15 cellular contexts compared by ENCODE assay signal in the genomic region with DNA sequence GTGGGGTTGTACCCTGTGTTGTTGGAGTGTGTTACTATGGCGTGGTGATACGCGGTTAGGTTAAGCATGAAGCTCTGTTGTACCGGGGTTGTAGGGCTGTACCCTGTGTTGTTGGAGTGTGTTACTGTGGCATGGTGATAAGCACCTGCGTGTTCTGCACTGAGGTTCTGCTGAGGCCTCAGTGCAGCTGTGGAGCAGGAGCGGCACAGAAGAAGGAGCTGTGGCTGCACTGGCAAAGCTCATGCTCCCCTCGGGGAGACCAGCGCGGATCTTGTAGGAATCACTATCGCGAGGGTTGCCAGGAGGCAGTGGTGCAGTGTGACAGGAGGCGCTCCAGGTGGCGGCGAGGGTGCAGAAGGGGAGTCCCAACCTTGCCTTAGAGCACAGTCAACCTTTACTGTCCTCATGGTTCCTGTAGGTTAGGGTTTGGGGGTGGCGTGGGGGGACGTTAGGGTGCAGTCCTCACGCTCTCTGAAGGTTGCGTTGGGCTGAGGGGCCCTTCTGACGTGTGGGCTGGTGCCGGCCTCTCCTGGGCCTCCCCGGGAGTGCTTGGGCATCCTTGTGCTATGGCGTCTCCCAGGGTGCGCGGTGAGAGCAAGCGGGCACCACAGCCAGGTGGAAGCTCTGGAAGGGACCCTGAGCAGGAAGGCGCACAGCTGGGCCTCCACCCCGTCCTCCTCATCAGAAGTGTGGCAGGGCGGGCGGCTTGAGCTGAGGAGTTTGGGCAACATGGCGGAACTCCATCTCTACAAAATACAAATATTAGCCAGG. TPM values are rescaled to one million over a fixed set of nuclear protein-coding genes. Genes with fewer than 3 reads are reported as not detected.
DNase-seq lines count a peak whose midpoint lies in the region; ATAC-seq and TF ChIP-seq lines count a peak whose summit lies in the region.
"Had no signal": no experiment of that assay in that cellular context is flagged by ENCODE, and none has a peak within 500 bp of the region (broad histone marks: within the 10 kb centered on the region; RNA-seq: fewer than 3 reads in every experiment).

No MANE protein-coding gene starts in this region.

- H3K9me3 Mint-ChIP-seq in brain: peaks cover 0 to 4% (median 0%) of the 10 kb centered on the region in 5 experiments
- no peaks in the 10 kb centered on the region for H3K9me3 Mint-ChIP-seq in neural progenitor cell

- H3K36me3 ChIP-seq in left ventricle myocardium inferior: peaks cover 26% of the 10 kb centered on the region
- H3K36me3 ChIP-seq in DND-41 (ENCODE audit: insufficient read depth, low read length): peaks cover 21% of the 10 kb centered on the region
- H3K36me3 ChIP-seq in neural progenitor cell: no peaks in the 10 kb centered on the region

- H3K79me2 ChIP-seq in DND-41 (ENCODE audit: insufficient read depth, low read length): peaks cover 46% of the 10 kb centered on the region
- H3K79me2 ChIP-seq in neural progenitor cell (ENCODE audit: low read depth): peaks cover 42% of the 10 kb centered on the region

- H3K27me3 ChIP-seq in left ventricle myocardium inferior (ENCODE audit: low read depth): no peaks in the 10 kb centered on the region
- H3K27me3 ChIP-seq in DND-41 (ENCODE audit: insufficient read depth, low read length, poor library complexity): no peaks in the 10 kb centered on the region
- H3K27me3 ChIP-seq in neural progenitor cell: no peaks in the 10 kb centered on the region

- H3K27ac ChIP-seq in left ventricle myocardium inferior (replicated peaks) (peak overlapping the region; percentile 97), DND-41 (ENCODE audit: low read length) (peak overlapping the region; percentile 20), neural progenitor cell (no peak overlapping the region)

- no peaks in the 10 kb centered on the region for H3F3A ChIP-seq in neural progenitor cell (ENCODE audit: low read depth)

- DNase-seq in left ventricle myocardium inferior (no peak), Right ventricle myocardium inferior (ENCODE audit: missing footprints) (no peak), DND-41 (no peak), neural progenitor cell (ENCODE audit: low spot score) (no peak), GM03348 (ENCODE audit: low spot score) (no peak)
- DNase-seq in activated CD8-positive, alpha-beta memory T cell treated with anti-CD3 and anti-CD28 coated beads, Interleukin-2, amount 50 U/mL, for 4 hours: no peak
- no peak for DNase-seq in activated CD8-positive, alpha-beta memory T cell treated with anti-CD3 and anti-CD28 coated beads, Interleukin-2, amount 50 U/mL, for 48 hours
- DNase-seq: AML-193, DMS 273 treated with DMSO at 0.1 percent for 48 hours, IMR-90, MV-4-11, NCI-H1417 treated with DMSO at 0.1 percent for 48 hours, NCI-H2081, NCI-H524 had no signal

- H3K9me3 ChIP-seq in left ventricle myocardium inferior (replicated peaks) (no peaks in the 10 kb centered on the region), DND-41 (ENCODE audit: insufficient read depth, low read length, severe bottlenecking) (no peaks in the 10 kb centered on the region), neural progenitor cell (ENCODE audit: low read depth) (no peaks in the 10 kb centered on the region)

- H4K20me1 ChIP-seq in DND-41 (ENCODE audit: insufficient read depth, low read length): no peaks in the 10 kb centered on the region
- no peaks in the 10 kb centered on the region for H4K20me1 ChIP-seq in neural progenitor cell (ENCODE audit: low read depth)

- intact Hi-C loops in left ventricle myocardium inferior (cut with micrococcal nuclease) (no loop called here), Right ventricle myocardium inferior (cut with DNase I) (loop anchor here (5.0 to 10.0 kb wide), 2 partner anchors 85 to 163 kb away; partner anchors contain the start of gene NCAPG2)

- no peak overlapping the region for H3K4me3 Mint-ChIP-seq in brain
- H3K4me3 Mint-ChIP-seq in neural progenitor cell: no peak overlapping the region

- no peaks in the 10 kb centered on the region for H3K27me3 Mint-ChIP-seq in brain
- peaks cover 2% of the 10 kb centered on the region for H3K27me3 Mint-ChIP-seq in neural progenitor cell (ENCODE audit: insufficient read depth, low read depth)

- H3K4me3 ChIP-seq in left ventricle myocardium inferior: no peak overlapping the region
- no peak overlapping the region for H3K4me3 ChIP-seq in DND-41 (ENCODE audit: low read depth in 1 of 2, low read length in 2 of 2)
- no peak overlapping the region for H3K4me3 ChIP-seq in neural progenitor cell

- H3K36me3 Mint-ChIP-seq in brain (peaks cover 32% of the 10 kb centered on the region), neural progenitor cell (peaks cover 26% of the 10 kb centered on the region)

- no peak overlapping the region for H2AFZ ChIP-seq in DND-41 (ENCODE audit: low read depth, low read length)
- H2AFZ ChIP-seq in neural progenitor cell (replicated peaks): no peak overlapping the region

- no peak for ATAC-seq in Right ventricle myocardium inferior
- ATAC-seq in DND-41 (ENCODE audit: insufficient read depth, low read depth): no peak

- H3K4me1 Mint-ChIP-seq in brain (peaks cover 53% of the 10 kb centered on the region), neural progenitor cell (peaks cover 29% of the 10 kb centered on the region)

- H3K9ac ChIP-seq in DND-41 (ENCODE audit: low read depth, low read length): no peak overlapping the region
- H3K9ac ChIP-seq in neural progenitor cell: no peak overlapping the region

- H3K27ac Mint-ChIP-seq in brain (peak overlapping the region; percentile 19 to 81 (median 67)), neural progenitor cell (peak overlapping the region; percentile 78)

- H3K4me1 ChIP-seq in left ventricle myocardium inferior: peaks cover 59% of the 10 kb centered on the region
- H3K4me1 ChIP-seq in DND-41 (ENCODE audit: insufficient read depth, low read length): peaks cover 42% of the 10 kb centered on the region
- peaks cover 8% of the 10 kb centered on the region for H3K4me1 ChIP-seq in neural progenitor cell

- TF ChIP-seq CTCF in left ventricle myocardium inferior (IDR thresholded peaks at IDR 0.05; ENCODE audit: borderline replicate concordance) (no peak), DND-41 (IDR thresholded peaks at IDR 0.05; ENCODE audit: borderline replicate concordance, extremely low read depth, low read length, poor library complexity, severe bottlenecking) (peak; percentile 23), brain (conservative IDR thresholded peaks at IDR 0.05) (no peak), neural progenitor cell (IDR thresholded peaks at IDR 0.05) (no peak)

- H3K4me2 ChIP-seq in DND-41 (ENCODE audit: insufficient read depth, low read length): no peak overlapping the region
- no peak overlapping the region for H3K4me2 ChIP-seq in neural progenitor cell

RNA-seq across cellular contexts. Expression of gene DYNC2I1, which starts 11.0 kb away (rescaled TPM):
- total RNA-seq in left ventricle myocardium inferior: 31.1 TPM
- 26.6 TPM for total RNA-seq in Right ventricle myocardium inferior
- polyA plus RNA-seq in brain (ENCODE audit: insufficient read depth, low read depth, low replicate concordance): 4.6 TPM
- 12.9 and 15.8 TPM in 2 replicates for total RNA-seq in neural progenitor cell (ENCODE audit: low replicate concordance)

RNA-seq across cellular contexts. Expression of gene ESYT2, which starts 38.1 kb away (rescaled TPM):
- total RNA-seq in left ventricle myocardium inferior (41.1 TPM), Right ventricle myocardium inferior (42.5 TPM), neural progenitor cell (ENCODE audit: low replicate concordance) (33.4 and 39.3 TPM in 2 replicates)
- polyA plus RNA-seq in brain (ENCODE audit: insufficient read depth, low read depth, low replicate concordance): 32.1 TPM
